6 cellular contexts compared by ENCODE assay signal in genomic region chr7:144245372-144245771, GRCh38. TPM values are rescaled to one million over a fixed set of nuclear protein-coding genes. Genes with fewer than 3 reads are reported as not detected.
"Had no signal": no experiment of that assay in that cellular context is flagged by ENCODE, and none has a peak within 500 bp of the region (broad histone marks: within the 10 kb centered on the region; RNA-seq: fewer than 3 reads in every experiment).

No MANE protein-coding gene starts in this region.

RNA-seq across cellular contexts. Expression of gene OR2A42, which starts 6.0 kb away (rescaled TPM):
- total RNA-seq: H1, H9, HepG2, HFFc6, HT1080 had no signal
- polyA plus RNA-seq: H1, HepG2, IgD-negative memory B cell had no signal

RNA-seq across cellular contexts. Expression of gene OR2A7, which starts 19.2 kb away (rescaled TPM):
- total RNA-seq: HepG2, HFFc6, HT1080 had no signal
- polyA plus RNA-seq: HepG2 had no signal

RNA-seq across cellular contexts. Expression of gene CTAGE8, which starts 23.7 kb away (rescaled TPM):
- total RNA-seq: H1, HepG2, HFFc6, HT1080 had no signal
- polyA plus RNA-seq: H1, HepG2 had no signal

RNA-seq across cellular contexts. Expression of gene ARHGEF35, which starts 49.7 kb away (rescaled TPM):
- total RNA-seq: HFFc6 had no signal
- polyA plus RNA-seq: HepG2 had no signal
